In genomic region chr3:6578526-6578925, GRCh38 we compare ENCODE assay signal across 20 cellular contexts.
"Had no signal": no experiment of that assay in that cellular context is flagged by ENCODE, and none has a peak within 500 bp of the region (broad histone marks: within the 10 kb centered on the region; RNA-seq: fewer than 3 reads in every experiment).

No MANE protein-coding gene starts in this region.

- H3K27me3 ChIP-seq: heart left ventricle, pancreas, transverse colon had no signal

- H3K27ac ChIP-seq: heart left ventricle, pancreas, prostate gland, skin epidermis, thoracic aorta, transverse colon had no signal

- ATAC-seq: effector memory CD8-positive, alpha-beta T cell; heart left ventricle; left colon; left ventricle myocardium superior; pancreas; sciatic nerve; stimulated activated naive B cell treated with anti-CD40 and anti-IgM and Interleukin-4, amounts not matched to agents 10 μg/mL and 1 μg/mL and 100 μg/mL, for 72 hours; stimulated activated naive CD8-positive, alpha-beta T cell treated with anti-CD3 and anti-CD28 coated beads, Interleukin-15, amount 100 ng/mL, for 72 hours had no signal

- H3K9me3 ChIP-seq: pancreas, prostate gland, thoracic aorta, transverse colon had no signal

- H3K4me3 ChIP-seq: heart left ventricle, lung, pancreas, prostate gland, skin epidermis, thoracic aorta, transverse colon had no signal

- H3K36me3 ChIP-seq: heart left ventricle, pancreas, prostate gland, thoracic aorta, transverse colon had no signal

- DNase-seq: effector memory CD8-positive, alpha-beta T cell; erythroblast; heart left ventricle; hippocampal formation; left colon; left ventricle myocardium superior; mesendoderm; naive B cell; occipital lobe; pancreas; stimulated activated CD4-positive, alpha-beta T cell treated with anti-CD3 and anti-CD28 coated beads, Interleukin-2, amount 100 ng/mL, for 24 hours; stimulated activated CD4-positive, alpha-beta T cell treated with anti-CD3 and anti-CD28 coated beads, Interleukin-4, amount 100 ng/mL, for 4 hours; stimulated activated naive B cell treated with anti-CD40 and anti-IgM and Interleukin-4, amounts not matched to agents 10 μg/mL and 1 μg/mL and 100 μg/mL, for 72 hours; stimulated activated naive CD8-positive, alpha-beta T cell treated with anti-CD3 and anti-CD28 coated beads, Interleukin-15, amount 100 ng/mL, for 72 hours; transverse colon had no signal

- H3K4me1 ChIP-seq: heart left ventricle, pancreas, prostate gland, transverse colon had no signal

- FAIRE-seq: pancreas had no signal
